ENCODE assay signal across 14 cellular contexts in the genomic region with DNA sequence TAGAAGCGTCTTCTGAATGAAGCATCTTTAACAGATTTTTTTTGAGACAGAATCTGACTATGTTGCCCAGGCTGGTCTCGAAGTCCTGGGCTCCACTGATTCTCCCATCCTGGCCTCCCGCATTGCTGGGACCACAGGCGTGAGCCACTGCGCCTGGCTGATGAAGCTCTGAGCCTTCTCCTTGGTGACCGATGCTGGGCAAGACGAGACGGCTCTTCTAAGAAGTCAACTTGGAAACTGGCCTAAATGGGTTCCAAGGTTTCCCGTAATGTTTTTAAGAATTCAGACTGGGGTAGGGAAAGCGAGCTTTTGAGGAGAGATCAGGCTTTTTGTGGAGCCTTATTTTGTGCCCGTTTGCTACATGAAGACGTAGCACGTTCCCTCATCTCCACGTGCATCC.
DNase-seq lines count a peak whose midpoint lies in the region; ATAC-seq and TF ChIP-seq lines count a peak whose summit lies in the region.
"Had no signal": no experiment of that assay in that cellular context is flagged by ENCODE, and none has a peak within 500 bp of the region (broad histone marks: within the 10 kb centered on the region; RNA-seq: fewer than 3 reads in every experiment).

No MANE protein-coding gene starts in this region.

- H3K27me3 Mint-ChIP-seq in brain (no peaks in the 10 kb centered on the region), progenitor cell of endocrine pancreas (no peaks in the 10 kb centered on the region)

- peaks cover 14% of the 10 kb centered on the region for H3K4me1 Mint-ChIP-seq in brain
- peaks cover 24% of the 10 kb centered on the region for H3K4me1 Mint-ChIP-seq in progenitor cell of endocrine pancreas (ENCODE audit: low read depth)
- H3K4me1 Mint-ChIP-seq: CD8-positive, alpha-beta memory T cell had no signal

- no peak for ATAC-seq in GM21515 (IDR thresholded peaks at IDR 0.05; ENCODE audit: unreplicated experiment)
- ATAC-seq: GM23338 had no signal

- H3K27ac Mint-ChIP-seq in brain (peak overlapping the region in 3 of 5 experiments; percentile 23 to 79 (median 41)), progenitor cell of endocrine pancreas (peak overlapping the region; percentile 65)
- H3K27ac Mint-ChIP-seq: GM23338 had no signal

- H3K9me3 Mint-ChIP-seq in brain (no peaks in the 10 kb centered on the region), progenitor cell of endocrine pancreas (ENCODE audit: low read depth) (no peaks in the 10 kb centered on the region)
- H3K9me3 Mint-ChIP-seq: CD8-positive, alpha-beta memory T cell; GM23338 had no signal

- DNase-seq in medulla oblongata (ENCODE audit: extremely low spot score), result peak; percentile 68
- DNase-seq in progenitor cell of endocrine pancreas (ENCODE audit: low spot score, unreplicated experiment), result no peak
- DNase-seq in stimulated activated CD4-positive, alpha-beta T cell treated with anti-CD3 and anti-CD28 coated beads, Interleukin-4, amount 100 ng/mL, for 4 hours, result no peak
- DNase-seq in cerebellar cortex (ENCODE audit: low spot score), result no peak
- no peak for DNase-seq in T-helper 9 cell
- DNase-seq: Caco-2; CD8-positive, alpha-beta memory T cell; DMS53; GF-D8; H7; IMR-90 had no signal

- H3K36me3 Mint-ChIP-seq in brain (peaks cover 79% of the 10 kb centered on the region), progenitor cell of endocrine pancreas (ENCODE audit: insufficient read depth) (peaks cover 35% of the 10 kb centered on the region)

- TF ChIP-seq CTCF in brain (conservative IDR thresholded peaks at IDR 0.05) (no peak), progenitor cell of endocrine pancreas (IDR thresholded peaks at IDR 0.05; ENCODE audit: unreplicated experiment) (no peak)

- H3K4me3 Mint-ChIP-seq in brain, result no peak overlapping the region
- H3K4me3 Mint-ChIP-seq in progenitor cell of endocrine pancreas (ENCODE audit: low read depth), result no peak overlapping the region
- H3K4me3 Mint-ChIP-seq: CD8-positive, alpha-beta memory T cell; GM23338 had no signal
